17 cellular contexts compared by ENCODE assay signal in the genomic region with DNA sequence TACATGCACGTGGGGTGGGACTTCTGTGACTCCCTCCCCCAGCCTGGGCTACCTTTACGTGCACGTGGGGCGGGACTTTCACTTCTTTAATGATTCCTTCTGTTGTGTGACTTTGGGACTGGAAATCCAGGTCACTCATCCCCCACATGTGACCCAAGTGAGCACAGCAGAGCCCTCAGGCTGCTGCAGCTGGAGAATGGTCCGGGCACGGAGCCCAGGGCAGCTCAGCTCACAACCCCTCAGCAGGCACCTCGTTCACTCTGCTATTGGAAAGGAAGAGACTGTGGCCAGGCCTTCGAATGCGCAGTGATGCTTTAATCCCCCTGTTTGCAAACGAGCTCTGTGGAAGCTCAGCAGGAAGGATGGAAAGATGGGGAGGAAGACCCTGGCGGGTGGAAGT. TPM values are rescaled to one million over a fixed set of nuclear protein-coding genes. Genes with fewer than 3 reads are reported as not detected.
DNase-seq lines count a peak whose midpoint lies in the region; FAIRE-seq and TF ChIP-seq lines count a peak whose summit lies in the region.
"Had no signal": no experiment of that assay in that cellular context is flagged by ENCODE, and none has a peak within 500 bp of the region (broad histone marks: within the 10 kb centered on the region; RNA-seq: fewer than 3 reads in every experiment).

No MANE protein-coding gene starts in this region.

- DNase-seq in Caco-2 (no peak), ELF-1 (ENCODE audit: low read depth, low spot score) (peak; percentile 26), nephron progenitor cell (no peak), anterior cingulate cortex (lab: John Stamatoyannopoulos, UW) (no peak), small intestine (no peak)
- no peak for DNase-seq in stimulated activated CD4-positive, alpha-beta T cell treated with anti-CD3 and anti-CD28 coated beads, Interleukin-1b, Interleukin-23, amount 100 ng/mL, for 48 hours
- no peak for DNase-seq in activated CD4-positive, alpha-beta memory T cell treated with anti-CD3 and anti-CD28 coated beads for 36 hours
- DNase-seq: CD4-positive, alpha-beta T cell; IMR-90; Karpas-422; MM.1S; NCI-H1092 treated with DMSO at 0.1 percent for 48 hours; NCI-H2107; NCI-H226; NCI-H524 treated with DMSO at 0.1 percent for 48 hours; SHP77 treated with DMSO at 0.1 percent for 48 hours had no signal

- no TSS peak for BruUV-seq in Caco-2 (replicated peaks; lab: Mats Ljungman, UMichigan)

- no peaks in the 10 kb centered on the region for H3K9me3 Mint-ChIP-seq in Caco-2 (ENCODE audit: unreplicated experiment)
- H3K9me3 Mint-ChIP-seq in nephron progenitor cell = no peaks in the 10 kb centered on the region
- H3K9me3 Mint-ChIP-seq in activated CD4-positive, alpha-beta memory T cell treated with anti-CD3 and anti-CD28 coated beads for 36 hours = no peaks in the 10 kb centered on the region
- H3K9me3 Mint-ChIP-seq: CD4-positive, alpha-beta T cell had no signal

- H3K36me3 ChIP-seq in Caco-2 (ENCODE audit: control insufficient read depth, insufficient read depth, low read length) (peaks cover 1% of the 10 kb centered on the region; the same call in 1 of the 2 replicates), small intestine (ENCODE audit: control insufficient read depth in 2 of 2, insufficient read depth in 2 of 2, low read length in 2 of 2) (no peaks in the 10 kb centered on the region)

- CTCF ChIA-PET in Caco-2 (lab: Charles Lee) = no interaction called here
- CTCF ChIA-PET in activated CD4-positive, alpha-beta memory T cell treated with anti-CD3 and anti-CD28 coated beads for 36 hours (lab: Charles Lee) = no interaction called here

- TF ChIP-seq CTCF in Caco-2 (IDR thresholded peaks at IDR 0.05; ENCODE audit: insufficient read depth in 1 of 2, low read depth in 1 of 2, low read length in 1 of 2, severe bottlenecking in 1 of 2, unreplicated experiment in 1 of 2) (no peak), VCaP (conservative IDR thresholded peaks at IDR 0.05) (no peak), nephron progenitor cell (IDR thresholded peaks at IDR 0.05) (no peak)

- H3K9me3 ChIP-seq in Caco-2 (no peaks in the 10 kb centered on the region), small intestine (ENCODE audit: control insufficient read depth, low read depth) (no peaks in the 10 kb centered on the region)

- H3K27me3 ChIP-seq in Caco-2 (replicated peaks; ENCODE audit: control insufficient read depth, insufficient read depth, low read length) = no peaks in the 10 kb centered on the region
- no peaks in the 10 kb centered on the region for H3K27me3 ChIP-seq in small intestine (ENCODE audit: control insufficient read depth in 2 of 2, insufficient read depth in 2 of 2, low read length in 2 of 2)

- no peaks in the 10 kb centered on the region for H3K27me3 Mint-ChIP-seq in Caco-2 (ENCODE audit: insufficient read depth, unreplicated experiment)
- H3K27me3 Mint-ChIP-seq in nephron progenitor cell (ENCODE audit: low read depth, poor library complexity) = no peaks in the 10 kb centered on the region
- H3K27me3 Mint-ChIP-seq in activated CD4-positive, alpha-beta memory T cell treated with anti-CD3 and anti-CD28 coated beads for 36 hours = no peaks in the 10 kb centered on the region
- H3K27me3 Mint-ChIP-seq: CD4-positive, alpha-beta T cell had no signal

- H3K4me1 ChIP-seq in Caco-2 (no peaks in the 10 kb centered on the region), small intestine (ENCODE audit: control insufficient read depth in 2 of 2, insufficient read depth in 1 of 2, low read depth in 1 of 2, low read length in 1 of 2) (no peaks in the 10 kb centered on the region)

- FAIRE-seq in small intestine (lab: Jason Lieb, UNC) = no peak

- H3K4me3 Mint-ChIP-seq in Caco-2 (ENCODE audit: unreplicated experiment) (no peak overlapping the region), nephron progenitor cell (no peak overlapping the region)
- no peak overlapping the region for H3K4me3 Mint-ChIP-seq in activated CD4-positive, alpha-beta memory T cell treated with anti-CD3 and anti-CD28 coated beads for 36 hours
- H3K4me3 Mint-ChIP-seq: CD4-positive, alpha-beta T cell had no signal

- H3K27ac Mint-ChIP-seq in Caco-2 (ENCODE audit: unreplicated experiment) (peak overlapping the region; percentile 65), nephron progenitor cell (peak overlapping the region; percentile 50)
- no peak overlapping the region for H3K27ac Mint-ChIP-seq in activated CD4-positive, alpha-beta memory T cell treated with anti-CD3 and anti-CD28 coated beads for 36 hours
- H3K27ac Mint-ChIP-seq: CD4-positive, alpha-beta T cell had no signal

- H3K36me3 Mint-ChIP-seq in Caco-2 (ENCODE audit: insufficient read depth, unreplicated experiment) (peaks cover 53% of the 10 kb centered on the region), nephron progenitor cell (ENCODE audit: low read depth) (no peaks in the 10 kb centered on the region)
- H3K36me3 Mint-ChIP-seq in activated CD4-positive, alpha-beta memory T cell treated with anti-CD3 and anti-CD28 coated beads for 36 hours = no peaks in the 10 kb centered on the region

- POLR2A ChIA-PET in Caco-2 (lab: Charles Lee) = no interaction called here
- POLR2A ChIA-PET in activated CD4-positive, alpha-beta memory T cell treated with anti-CD3 and anti-CD28 coated beads for 36 hours (lab: Charles Lee) = no interaction called here

- intact Hi-C loops in Caco-2 (cut with micrococcal nuclease; ENCODE audit: unreplicated experiment) = no loop called here
- intact Hi-C loops in activated CD4-positive, alpha-beta memory T cell treated with anti-CD3 and anti-CD28 coated beads for 36 hours (cut with micrococcal nuclease) = no loop called here

- WGBS in small intestine, 3 donors = 80 to 91% (median 90%) methylated on average over 11 of the region's 11 CpGs

- H3K4me3 ChIP-seq in Caco-2 (ENCODE audit: low read depth, low read length) (no peak overlapping the region), small intestine (ENCODE audit: low read depth in 1 of 2, low read length in 2 of 2) (no peak overlapping the region)

- no peaks in the 10 kb centered on the region for H3K4me1 Mint-ChIP-seq in Caco-2 (ENCODE audit: low read depth, unreplicated experiment)
- H3K4me1 Mint-ChIP-seq in nephron progenitor cell = peaks cover 9% of the 10 kb centered on the region
- peaks cover 11% of the 10 kb centered on the region for H3K4me1 Mint-ChIP-seq in activated CD4-positive, alpha-beta memory T cell treated with anti-CD3 and anti-CD28 coated beads for 36 hours (ENCODE audit: low read depth)

- H3K27ac ChIP-seq in VCaP (peak overlapping the region; percentile 43; the same call in 1 of the 2 replicates), small intestine (ENCODE audit: low read depth in 1 of 2, low read length in 1 of 2) (no peak overlapping the region)

RNA-seq across cellular contexts. Expression of gene DBNDD1, which starts 14.7 kb away (rescaled TPM):
- total RNA-seq in Caco-2 (2022) = 64.2 and 64.6 TPM in 2 replicates
- total RNA-seq in activated CD4-positive, alpha-beta memory T cell treated with anti-CD3 and anti-CD28 coated beads for 36 hours = under 1 TPM; 0.81 to 0.94 TPM
- 1 to 10 TPM in 1 of 3 donors, under 1 TPM in 1, not detected in 1; 0.67 to 2.2 TPM for polyA plus RNA-seq in small intestine

RNA-seq across cellular contexts. Expression of gene DEF8, which starts 56.0 kb away (rescaled TPM):
- total RNA-seq in Caco-2 (2022) = 132 and 145 TPM in 2 replicates
- 10 to 100 TPM; 29.0 to 33.3 TPM for total RNA-seq in activated CD4-positive, alpha-beta memory T cell treated with anti-CD3 and anti-CD28 coated beads for 36 hours
- polyA plus RNA-seq in small intestine = 10 to 100 TPM; 18.3 to 33.2 (median 28.8) TPM

Comparison
In these comparisons a context has a peak if more than half of its experiments do, and no peak if none do; other contexts are left out.
1. RNA of gene DBNDD1, which starts 14.7 kb away (total RNA-seq): 64.2 to 64.6 TPM in Caco-2; 0.81 to 0.94 TPM in activated CD4-positive, alpha-beta memory T cell treated with anti-CD3 and anti-CD28 coated beads for 36 hours; every median in the first group is over 10 times any median in the second.